In the genomic region with DNA sequence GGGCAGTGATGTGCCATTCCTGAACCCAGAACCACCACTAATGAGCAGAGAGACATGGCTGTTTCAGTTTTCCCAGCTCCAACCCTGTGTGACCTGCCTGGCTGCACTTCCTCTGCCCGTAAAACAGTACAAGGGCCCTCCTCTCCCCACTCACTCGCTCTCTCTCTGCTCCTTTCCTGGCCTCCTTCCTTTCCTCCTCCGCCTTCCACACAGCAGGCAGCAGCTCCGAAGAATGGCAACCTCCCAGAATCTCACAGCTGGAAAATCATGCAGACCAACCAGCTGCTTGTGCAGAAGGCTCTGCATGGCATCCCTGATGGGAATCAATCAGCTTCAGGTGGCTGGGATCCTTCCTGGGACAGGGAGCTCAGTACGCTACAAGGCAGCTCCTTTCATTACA, we compare ENCODE assay signal across 19 cellular contexts. TPM values are rescaled to one million over a fixed set of nuclear protein-coding genes. Genes with fewer than 3 reads are reported as not detected.
"Had no signal": no experiment of that assay in that cellular context is flagged by ENCODE, and none has a peak within 500 bp of the region (broad histone marks: within the 10 kb centered on the region; RNA-seq: fewer than 3 reads in every experiment).

No MANE protein-coding gene starts in this region.

- ATAC-seq: activated CD8-positive, alpha-beta T cell treated with anti-CD3 and anti-CD28 coated beads for 36 hours; activated T-helper 17 cell treated with anti-CD3 and anti-CD28 coated beads, Interleukin-2, amount 50 U/mL, for 72 hours; left ventricle myocardium superior; naive thymus-derived CD4-positive, alpha-beta T cell had no signal

- H3K4me3 Mint-ChIP-seq: activated CD4-positive, alpha-beta T cell treated with anti-CD3 and anti-CD28 coated beads, Interleukin-2, amount 10 ng/mL, durations not matched to agents 24 days and 14 days; activated CD8-positive, alpha-beta T cell treated with anti-CD3 and anti-CD28 coated beads for 36 hours; activated naive CD4-positive, alpha-beta T cell treated with anti-CD3 and anti-CD28 coated beads for 36 hours; activated T-helper 17 cell treated with anti-CD3 and anti-CD28 coated beads, Interleukin-2, amount 50 U/mL, for 72 hours; brain; memory B cell; naive thymus-derived CD4-positive, alpha-beta T cell had no signal

- H3K27ac ChIP-seq: dorsolateral prefrontal cortex, epithelial cell of prostate, thyroid gland had no signal

- H3K4me1 Mint-ChIP-seq: activated CD4-positive, alpha-beta T cell treated with anti-CD3 and anti-CD28 coated beads, Interleukin-2, amount 10 ng/mL, durations not matched to agents 24 days and 14 days; activated T-helper 17 cell treated with anti-CD3 and anti-CD28 coated beads, Interleukin-2, amount 50 U/mL, for 72 hours; memory B cell had no signal

- DNase-seq: activated CD4-positive, alpha-beta T cell treated with anti-CD3 and anti-CD28 coated beads, Interleukin-2, amount 10 ng/mL, durations not matched to agents 24 days and 14 days; activated CD4-positive, CD25-positive, alpha-beta regulatory T cell; activated CD8-positive, alpha-beta T cell treated with anti-CD3 and anti-CD28 coated beads for 36 hours; activated naive CD4-positive, alpha-beta T cell treated with anti-CD3 and anti-CD28 coated beads for 36 hours; activated T-cell treated with anti-CD3 and anti-CD28 coated beads, Interleukin-2, amount 50 U/mL, for 1 hour; caudate nucleus; foreskin fibroblast; hippocampal formation; left ventricle myocardium superior; naive thymus-derived CD4-positive, alpha-beta T cell; stimulated activated naive CD4-positive, alpha-beta T cell; thyroid gland had no signal

- H3K27me3 ChIP-seq: dorsolateral prefrontal cortex, thyroid gland had no signal

- H3K36me3 Mint-ChIP-seq: brain, memory B cell had no signal

- H3K27ac Mint-ChIP-seq: activated CD4-positive, alpha-beta T cell treated with anti-CD3 and anti-CD28 coated beads, Interleukin-2, amount 10 ng/mL, durations not matched to agents 24 days and 14 days; activated CD8-positive, alpha-beta T cell treated with anti-CD3 and anti-CD28 coated beads for 36 hours; activated naive CD4-positive, alpha-beta T cell treated with anti-CD3 and anti-CD28 coated beads for 36 hours; activated T-helper 17 cell treated with anti-CD3 and anti-CD28 coated beads, Interleukin-2, amount 50 U/mL, for 72 hours; memory B cell; naive thymus-derived CD4-positive, alpha-beta T cell had no signal

- H3K36me3 ChIP-seq: thyroid gland had no signal

- H3K9me3 ChIP-seq: thyroid gland had no signal

- H3K4me3 ChIP-seq: dorsolateral prefrontal cortex, thyroid gland had no signal

- H3K4me1 ChIP-seq: thyroid gland had no signal

RNA-seq across cellular contexts. Expression of gene TMEM132E, which starts 27.3 kb away (rescaled TPM):
- total RNA-seq: activated CD4-positive, alpha-beta T cell treated with anti-CD3 and anti-CD28 coated beads, Interleukin-2, amount 10 ng/mL, durations not matched to agents 24 days and 14 days; activated naive CD4-positive, alpha-beta T cell treated with anti-CD3 and anti-CD28 coated beads for 36 hours; activated T-helper 17 cell treated with anti-CD3 and anti-CD28 coated beads, Interleukin-2, amount 50 U/mL, for 72 hours; left ventricle myocardium superior; renal cortical epithelial cell had no signal
- polyA plus RNA-seq: keratinocyte had no signal
